ENCODE assay signal across 1 cellular context in the genomic region with DNA sequence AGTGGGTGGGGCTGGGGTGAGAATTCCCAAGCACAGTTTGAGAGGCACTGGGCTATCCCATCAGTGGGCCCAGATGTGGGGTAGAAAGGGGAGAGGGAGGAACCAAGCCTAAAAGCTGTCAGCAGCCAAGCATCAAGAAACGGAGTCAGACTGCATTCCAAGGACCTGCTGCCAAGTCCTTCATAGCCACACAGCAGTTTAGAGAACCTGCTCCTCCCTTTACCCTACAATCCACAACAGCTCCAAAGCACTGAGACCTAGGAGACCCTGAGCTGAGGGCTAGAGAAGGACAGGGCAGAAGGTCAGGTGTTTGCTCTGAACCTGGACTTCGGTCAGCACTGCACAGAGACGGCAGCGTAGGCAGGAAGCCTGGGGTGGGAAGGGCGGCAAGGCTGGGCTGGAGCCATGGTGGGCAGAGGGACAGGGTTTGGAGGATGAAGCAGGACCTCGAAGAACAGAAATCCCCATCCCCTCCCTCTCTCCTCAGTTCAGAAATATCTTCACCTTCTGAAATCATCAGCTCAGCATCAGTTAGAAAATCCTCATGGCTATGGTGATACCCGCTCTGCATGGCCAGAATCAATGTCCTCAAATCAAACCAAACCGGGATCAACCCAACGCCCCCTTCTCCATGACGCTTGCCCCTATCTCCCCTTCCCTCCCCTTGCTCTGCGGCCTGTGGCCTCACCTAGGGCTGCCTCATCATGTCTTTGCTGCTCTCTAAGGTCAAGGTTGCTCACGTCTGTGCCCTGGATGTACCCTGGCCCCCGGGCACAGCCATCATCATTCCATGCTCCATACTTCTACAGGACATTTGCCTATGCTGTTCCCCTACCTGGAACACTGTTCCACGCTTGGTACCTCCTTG.
TF ChIP-seq lines count a peak whose summit lies in the region.

No MANE protein-coding gene starts in this region.

TF ChIP-seq in HepG2, 621 proteins besides CTCF, POLR2A, EP300 and RAD21 (continued from another document and continues in another):
- TF ChIP-seq, protein P1, sequence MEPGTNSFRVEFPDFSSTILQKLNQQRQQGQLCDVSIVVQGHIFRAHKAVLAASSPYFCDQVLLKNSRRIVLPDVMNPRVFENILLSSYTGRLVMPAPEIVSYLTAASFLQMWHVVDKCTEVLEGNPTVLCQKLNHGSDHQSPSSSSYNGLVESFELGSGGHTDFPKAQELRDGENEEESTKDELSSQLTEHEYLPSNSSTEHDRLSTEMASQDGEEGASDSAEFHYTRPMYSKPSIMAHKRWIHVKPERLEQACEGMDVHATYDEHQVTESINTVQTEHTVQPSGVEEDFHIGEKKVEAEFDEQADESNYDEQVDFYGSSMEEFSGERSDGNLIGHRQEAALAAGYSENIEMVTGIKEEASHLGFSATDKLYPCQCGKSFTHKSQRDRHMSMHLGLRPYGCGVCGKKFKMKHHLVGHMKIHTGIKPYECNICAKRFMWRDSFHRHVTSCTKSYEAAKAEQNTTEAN (CRISPR knock-in tag; conservative IDR thresholded peaks at IDR 0.05) = 0 out of 2 replicates have a peak, but pooled peaks have one; percentile 40
- peak; percentile 89 for TF ChIP-seq RXRB (CRISPR knock-in tag; IDR thresholded peaks at IDR 0.05; ENCODE audit: borderline replicate concordance)
- peak; percentile 63; the same call in 1 of the 2 replicates for TF ChIP-seq DPF2 (CRISPR knock-in tag; IDR thresholded peaks at IDR 0.05; ENCODE audit: borderline replicate concordance, low read depth)
- TF ChIP-seq GABPB1 (CRISPR knock-in tag; IDR thresholded peaks at IDR 0.05) = peak; percentile 68
- TF ChIP-seq, protein P2, sequence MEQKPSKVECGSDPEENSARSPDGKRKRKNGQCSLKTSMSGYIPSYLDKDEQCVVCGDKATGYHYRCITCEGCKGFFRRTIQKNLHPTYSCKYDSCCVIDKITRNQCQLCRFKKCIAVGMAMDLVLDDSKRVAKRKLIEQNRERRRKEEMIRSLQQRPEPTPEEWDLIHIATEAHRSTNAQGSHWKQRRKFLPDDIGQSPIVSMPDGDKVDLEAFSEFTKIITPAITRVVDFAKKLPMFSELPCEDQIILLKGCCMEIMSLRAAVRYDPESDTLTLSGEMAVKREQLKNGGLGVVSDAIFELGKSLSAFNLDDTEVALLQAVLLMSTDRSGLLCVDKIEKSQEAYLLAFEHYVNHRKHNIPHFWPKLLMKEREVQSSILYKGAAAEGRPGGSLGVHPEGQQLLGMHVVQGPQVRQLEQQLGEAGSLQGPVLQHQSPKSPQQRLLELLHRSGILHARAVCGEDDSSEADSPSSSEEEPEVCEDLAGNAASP (CRISPR knock-in tag; IDR thresholded peaks at IDR 0.05; ENCODE audit: borderline replicate concordance) = peak; percentile 59; the same call in 1 of the 2 replicates
- peak; percentile 45 for TF ChIP-seq TEAD3 (CRISPR knock-in tag; optimal IDR thresholded peaks at IDR 0.05; ENCODE audit: borderline replicate concordance)
- TF ChIP-seq, protein P3, sequence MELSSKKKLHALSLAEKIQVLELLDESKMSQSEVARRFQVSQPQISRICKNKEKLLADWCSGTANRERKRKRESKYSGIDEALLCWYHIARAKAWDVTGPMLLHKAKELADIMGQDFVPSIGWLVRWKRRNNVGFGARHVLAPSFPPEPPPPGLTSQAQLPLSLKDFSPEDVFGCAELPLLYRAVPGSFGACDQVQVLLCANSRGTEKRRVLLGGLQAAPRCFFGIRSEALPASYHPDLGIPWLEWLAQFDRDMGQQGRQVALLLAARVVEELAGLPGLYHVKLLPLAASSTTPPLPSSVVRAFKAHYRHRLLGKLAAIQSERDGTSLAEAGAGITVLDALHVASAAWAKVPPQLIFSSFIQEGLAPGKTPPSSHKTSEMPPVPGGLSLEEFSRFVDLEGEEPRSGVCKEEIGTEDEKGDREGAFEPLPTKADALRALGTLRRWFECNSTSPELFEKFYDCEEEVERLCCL (CRISPR knock-in tag; IDR thresholded peaks at IDR 0.05; ENCODE audit: borderline replicate concordance) = no peak
- TF ChIP-seq, protein P4, sequence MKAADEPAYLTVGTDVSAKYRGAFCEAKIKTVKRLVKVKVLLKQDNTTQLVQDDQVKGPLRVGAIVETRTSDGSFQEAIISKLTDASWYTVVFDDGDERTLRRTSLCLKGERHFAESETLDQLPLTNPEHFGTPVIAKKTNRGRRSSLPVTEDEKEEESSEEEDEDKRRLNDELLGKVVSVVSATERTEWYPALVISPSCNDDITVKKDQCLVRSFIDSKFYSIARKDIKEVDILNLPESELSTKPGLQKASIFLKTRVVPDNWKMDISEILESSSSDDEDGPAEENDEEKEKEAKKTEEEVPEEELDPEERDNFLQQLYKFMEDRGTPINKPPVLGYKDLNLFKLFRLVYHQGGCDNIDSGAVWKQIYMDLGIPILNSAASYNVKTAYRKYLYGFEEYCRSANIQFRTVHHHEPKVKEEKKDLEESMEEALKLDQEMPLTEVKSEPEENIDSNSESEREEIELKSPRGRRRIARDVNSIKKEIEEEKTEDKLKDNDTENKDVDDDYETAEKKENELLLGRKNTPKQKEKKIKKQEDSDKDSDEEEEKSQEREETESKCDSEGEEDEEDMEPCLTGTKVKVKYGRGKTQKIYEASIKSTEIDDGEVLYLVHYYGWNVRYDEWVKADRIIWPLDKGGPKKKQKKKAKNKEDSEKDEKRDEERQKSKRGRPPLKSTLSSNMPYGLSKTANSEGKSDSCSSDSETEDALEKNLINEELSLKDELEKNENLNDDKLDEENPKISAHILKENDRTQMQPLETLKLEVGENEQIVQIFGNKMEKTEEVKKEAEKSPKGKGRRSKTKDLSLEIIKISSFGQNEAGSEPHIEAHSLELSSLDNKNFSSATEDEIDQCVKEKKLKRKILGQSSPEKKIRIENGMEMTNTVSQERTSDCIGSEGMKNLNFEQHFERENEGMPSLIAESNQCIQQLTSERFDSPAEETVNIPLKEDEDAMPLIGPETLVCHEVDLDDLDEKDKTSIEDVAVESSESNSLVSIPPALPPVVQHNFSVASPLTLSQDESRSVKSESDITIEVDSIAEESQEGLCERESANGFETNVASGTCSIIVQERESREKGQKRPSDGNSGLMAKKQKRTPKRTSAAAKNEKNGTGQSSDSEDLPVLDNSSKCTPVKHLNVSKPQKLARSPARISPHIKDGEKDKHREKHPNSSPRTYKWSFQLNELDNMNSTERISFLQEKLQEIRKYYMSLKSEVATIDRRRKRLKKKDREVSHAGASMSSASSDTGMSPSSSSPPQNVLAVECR (CRISPR knock-in tag; IDR thresholded peaks at IDR 0.05; ENCODE audit: borderline replicate concordance) = peak; percentile 28; the same call in 1 of the 2 replicates
- no peak for TF ChIP-seq ZNF17 (CRISPR knock-in tag; IDR thresholded peaks at IDR 0.05)
- TF ChIP-seq ZNF879 (CRISPR knock-in tag; IDR thresholded peaks at IDR 0.05) = no peak
- TF ChIP-seq, protein P5, sequence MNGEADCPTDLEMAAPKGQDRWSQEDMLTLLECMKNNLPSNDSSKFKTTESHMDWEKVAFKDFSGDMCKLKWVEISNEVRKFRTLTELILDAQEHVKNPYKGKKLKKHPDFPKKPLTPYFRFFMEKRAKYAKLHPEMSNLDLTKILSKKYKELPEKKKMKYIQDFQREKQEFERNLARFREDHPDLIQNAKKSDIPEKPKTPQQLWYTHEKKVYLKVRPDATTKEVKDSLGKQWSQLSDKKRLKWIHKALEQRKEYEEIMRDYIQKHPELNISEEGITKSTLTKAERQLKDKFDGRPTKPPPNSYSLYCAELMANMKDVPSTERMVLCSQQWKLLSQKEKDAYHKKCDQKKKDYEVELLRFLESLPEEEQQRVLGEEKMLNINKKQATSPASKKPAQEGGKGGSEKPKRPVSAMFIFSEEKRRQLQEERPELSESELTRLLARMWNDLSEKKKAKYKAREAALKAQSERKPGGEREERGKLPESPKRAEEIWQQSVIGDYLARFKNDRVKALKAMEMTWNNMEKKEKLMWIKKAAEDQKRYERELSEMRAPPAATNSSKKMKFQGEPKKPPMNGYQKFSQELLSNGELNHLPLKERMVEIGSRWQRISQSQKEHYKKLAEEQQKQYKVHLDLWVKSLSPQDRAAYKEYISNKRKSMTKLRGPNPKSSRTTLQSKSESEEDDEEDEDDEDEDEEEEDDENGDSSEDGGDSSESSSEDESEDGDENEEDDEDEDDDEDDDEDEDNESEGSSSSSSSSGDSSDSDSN (CRISPR knock-in tag; IDR thresholded peaks at IDR 0.05) = peak; percentile 66
- 0 out of 2 replicates have a peak, but pooled peaks have one; percentile 71 for TF ChIP-seq TARDBP (CRISPR knock-in tag; IDR thresholded peaks at IDR 0.05)
- TF ChIP-seq, protein P6, sequence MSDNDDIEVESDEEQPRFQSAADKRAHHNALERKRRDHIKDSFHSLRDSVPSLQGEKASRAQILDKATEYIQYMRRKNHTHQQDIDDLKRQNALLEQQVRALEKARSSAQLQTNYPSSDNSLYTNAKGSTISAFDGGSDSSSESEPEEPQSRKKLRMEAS (IDR thresholded peaks at IDR 0.05) = peak; percentile 80
- TF ChIP-seq SPEN (CRISPR knock-in tag; IDR thresholded peaks at IDR 0.05; ENCODE audit: low read depth) = peak; percentile 81; the same call in 1 of the 2 replicates
- TF ChIP-seq ATF7-NPFF (CRISPR knock-in tag; IDR thresholded peaks at IDR 0.05; ENCODE audit: low read depth) = 0 out of 2 replicates have a peak, but pooled peaks have one; percentile 10
- no peak for TF ChIP-seq ZNF441 (CRISPR knock-in tag; IDR thresholded peaks at IDR 0.05; ENCODE audit: borderline replicate concordance)
- TF ChIP-seq ZNF224 (CRISPR knock-in tag; IDR thresholded peaks at IDR 0.05) = no peak
- TF ChIP-seq MIER3 (CRISPR knock-in tag; IDR thresholded peaks at IDR 0.05; ENCODE audit: borderline replicate concordance) = 0 out of 2 replicates have a peak, but pooled peaks have one; percentile 39
- TF ChIP-seq, protein P7, sequence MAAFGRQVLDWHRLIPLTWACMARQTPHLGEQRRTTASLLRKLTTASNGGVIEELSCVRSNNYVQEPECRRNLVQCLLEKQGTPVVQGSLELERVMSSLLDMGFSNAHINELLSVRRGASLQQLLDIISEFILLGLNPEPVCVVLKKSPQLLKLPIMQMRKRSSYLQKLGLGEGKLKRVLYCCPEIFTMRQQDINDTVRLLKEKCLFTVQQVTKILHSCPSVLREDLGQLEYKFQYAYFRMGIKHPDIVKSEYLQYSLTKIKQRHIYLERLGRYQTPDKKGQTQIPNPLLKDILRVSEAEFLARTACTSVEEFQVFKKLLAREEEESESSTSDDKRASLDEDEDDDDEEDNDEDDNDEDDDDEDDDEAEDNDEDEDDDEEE (CRISPR knock-in tag; IDR thresholded peaks at IDR 0.05) = no peak
- no peak for TF ChIP-seq ZNF10 (CRISPR knock-in tag; IDR thresholded peaks at IDR 0.05; ENCODE audit: borderline replicate concordance, low read depth)
- TF ChIP-seq LCORL (IDR thresholded peaks at IDR 0.05) = no peak
- peak; percentile 28; the same call in 1 of the 2 replicates for TF ChIP-seq LCORL (CRISPR knock-in tag; IDR thresholded peaks at IDR 0.05)
- TF ChIP-seq ZSCAN29 (CRISPR knock-in tag; conservative IDR thresholded peaks at IDR 0.05) = no peak
- no peak for TF ChIP-seq SSRP1 (CRISPR knock-in tag; IDR thresholded peaks at IDR 0.05)
- no peak for TF ChIP-seq ZNF20 (CRISPR knock-in tag; IDR thresholded peaks at IDR 0.05)
- TF ChIP-seq, protein P8, sequence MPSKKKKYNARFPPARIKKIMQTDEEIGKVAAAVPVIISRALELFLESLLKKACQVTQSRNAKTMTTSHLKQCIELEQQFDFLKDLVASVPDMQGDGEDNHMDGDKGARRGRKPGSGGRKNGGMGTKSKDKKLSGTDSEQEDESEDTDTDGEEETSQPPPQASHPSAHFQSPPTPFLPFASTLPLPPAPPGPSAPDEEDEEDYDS (CRISPR knock-in tag; IDR thresholded peaks at IDR 0.05) = no peak
- no peak; the same call in 1 of the 2 replicates for TF ChIP-seq KDM2A (CRISPR knock-in tag; IDR thresholded peaks at IDR 0.05; ENCODE audit: borderline replicate concordance, low read depth)
- TF ChIP-seq ZNF282 (IDR thresholded peaks at IDR 0.05; ENCODE audit: partially characterized antibody) = no peak
- TF ChIP-seq SP140L (CRISPR knock-in tag; IDR thresholded peaks at IDR 0.05; ENCODE audit: borderline replicate concordance) = no peak
- TF ChIP-seq EHMT2 (IDR thresholded peaks at IDR 0.05; ENCODE audit: borderline replicate concordance, low read depth, low read length) = no peak
- TF ChIP-seq, protein P9, sequence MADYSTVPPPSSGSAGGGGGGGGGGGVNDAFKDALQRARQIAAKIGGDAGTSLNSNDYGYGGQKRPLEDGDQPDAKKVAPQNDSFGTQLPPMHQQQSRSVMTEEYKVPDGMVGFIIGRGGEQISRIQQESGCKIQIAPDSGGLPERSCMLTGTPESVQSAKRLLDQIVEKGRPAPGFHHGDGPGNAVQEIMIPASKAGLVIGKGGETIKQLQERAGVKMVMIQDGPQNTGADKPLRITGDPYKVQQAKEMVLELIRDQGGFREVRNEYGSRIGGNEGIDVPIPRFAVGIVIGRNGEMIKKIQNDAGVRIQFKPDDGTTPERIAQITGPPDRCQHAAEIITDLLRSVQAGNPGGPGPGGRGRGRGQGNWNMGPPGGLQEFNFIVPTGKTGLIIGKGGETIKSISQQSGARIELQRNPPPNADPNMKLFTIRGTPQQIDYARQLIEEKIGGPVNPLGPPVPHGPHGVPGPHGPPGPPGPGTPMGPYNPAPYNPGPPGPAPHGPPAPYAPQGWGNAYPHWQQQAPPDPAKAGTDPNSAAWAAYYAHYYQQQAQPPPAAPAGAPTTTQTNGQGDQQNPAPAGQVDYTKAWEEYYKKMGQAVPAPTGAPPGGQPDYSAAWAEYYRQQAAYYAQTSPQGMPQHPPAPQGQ (CRISPR knock-in tag; IDR thresholded peaks at IDR 0.05; ENCODE audit: borderline replicate concordance) = 0 out of 2 replicates have a peak, but pooled peaks have one; percentile 51
- TF ChIP-seq, protein P10, sequence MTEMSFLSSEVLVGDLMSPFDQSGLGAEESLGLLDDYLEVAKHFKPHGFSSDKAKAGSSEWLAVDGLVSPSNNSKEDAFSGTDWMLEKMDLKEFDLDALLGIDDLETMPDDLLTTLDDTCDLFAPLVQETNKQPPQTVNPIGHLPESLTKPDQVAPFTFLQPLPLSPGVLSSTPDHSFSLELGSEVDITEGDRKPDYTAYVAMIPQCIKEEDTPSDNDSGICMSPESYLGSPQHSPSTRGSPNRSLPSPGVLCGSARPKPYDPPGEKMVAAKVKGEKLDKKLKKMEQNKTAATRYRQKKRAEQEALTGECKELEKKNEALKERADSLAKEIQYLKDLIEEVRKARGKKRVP (CRISPR knock-in tag; IDR thresholded peaks at IDR 0.05) = no peak
- 0 out of 2 replicates have a peak, but pooled peaks have one; percentile 57 for TF ChIP-seq ARNTL (CRISPR knock-in tag; IDR thresholded peaks at IDR 0.05)
